Comparison of ENCODE assay signal across 11 cellular contexts in the genomic region with DNA sequence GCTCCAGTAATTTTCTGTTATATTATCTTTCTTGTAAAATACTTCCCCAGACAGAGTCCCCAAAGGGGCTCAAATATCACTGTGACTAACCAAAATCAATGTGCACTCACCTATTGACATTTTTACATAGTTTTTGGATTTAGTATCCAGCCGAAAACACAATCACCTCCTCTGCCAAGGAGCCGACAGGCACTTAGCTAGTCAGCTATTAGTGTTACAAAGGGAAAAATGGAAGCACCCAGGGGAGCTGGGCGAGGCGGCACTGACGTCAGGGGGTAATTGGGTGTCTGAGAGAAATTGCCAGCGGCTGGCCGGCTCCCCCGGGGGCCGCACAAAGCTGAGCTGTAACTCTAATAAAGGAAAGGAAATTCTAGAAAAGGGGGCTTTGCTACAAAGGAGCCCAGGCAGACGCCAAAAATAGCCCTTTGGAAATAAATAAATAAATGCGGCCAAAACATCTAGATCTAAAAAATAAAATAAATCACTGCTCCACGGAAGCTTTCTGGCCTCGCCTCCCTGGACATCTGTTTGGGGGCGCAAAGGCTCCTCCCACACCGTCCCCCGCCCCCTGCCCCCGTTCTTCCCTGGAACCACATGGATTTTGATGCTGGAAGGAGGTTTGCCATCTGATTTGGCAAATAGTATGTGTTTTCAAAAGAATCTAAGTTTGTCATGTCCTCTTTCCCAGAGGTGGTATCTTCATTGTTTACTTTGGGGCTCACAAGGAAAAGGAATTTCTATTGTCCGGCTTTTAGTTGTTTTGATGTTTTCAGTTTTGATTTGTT.
A peak's percentile ranks its signal among the peaks of the same experiment; 100 is the strongest.
DNase-seq lines count a peak whose midpoint lies in the region; ATAC-seq and TF ChIP-seq lines count a peak whose summit lies in the region.
"Had no signal": no experiment of that assay in that cellular context is flagged by ENCODE, and none has a peak within 500 bp of the region (broad histone marks: within the 10 kb centered on the region; RNA-seq: fewer than 3 reads in every experiment).

No MANE protein-coding gene starts in this region.

- peak overlapping the region; percentile 80 for H3K9ac ChIP-seq in BLaER1
- no peak overlapping the region for H3K9ac ChIP-seq in parathyroid adenoma

- H3K27me3 ChIP-seq in BLaER1: no peaks in the 10 kb centered on the region
- H3K27me3 ChIP-seq in parathyroid adenoma (ENCODE audit: control insufficient read depth, insufficient read depth, low read length): no peaks in the 10 kb centered on the region

- H3K9me3 ChIP-seq in BLaER1 (no peaks in the 10 kb centered on the region), parathyroid adenoma (ENCODE audit: control insufficient read depth, low read length) (no peaks in the 10 kb centered on the region)

- peak overlapping the region; percentile 60 for H3K4me3 ChIP-seq in BLaER1
- no peak overlapping the region for H3K4me3 ChIP-seq in fibroblast of mammary gland (ENCODE audit: control insufficient read depth, low read depth, low read length)
- no peak overlapping the region for H3K4me3 ChIP-seq in parathyroid adenoma (ENCODE audit: low read depth, low read length)

- DNase-seq in NCI-H69 (lab: John Stamatoyannopoulos, UW) (peak; percentile 95), fibroblast of mammary gland (ENCODE audit: low read depth) (peak; percentile 76), NCI-H2196 (lab: John Stamatoyannopoulos, UW; ENCODE audit: unreplicated experiment) (no peak), NCI-H1694 (lab: John Stamatoyannopoulos, UW) (no peak), activated gamma-delta T cell treated with Interleukin-2 at 50 U/mL for 16 hours (no peak)
- DNase-seq: kidney glomerular epithelial cell, NCI-H345, T1000 had no signal

- H3K4me2 ChIP-seq in BLaER1: peak overlapping the region; percentile 91
- no peak overlapping the region for H3K4me2 ChIP-seq in parathyroid adenoma (ENCODE audit: low read length)

- no peaks in the 10 kb centered on the region for H4K20me1 ChIP-seq in BLaER1

- no peak for ATAC-seq in GM21526 (IDR thresholded peaks at IDR 0.05; ENCODE audit: low FRiP score, unreplicated experiment)

- no peaks in the 10 kb centered on the region for H3K36me3 ChIP-seq in BLaER1
- H3K36me3 ChIP-seq in parathyroid adenoma (ENCODE audit: control insufficient read depth, insufficient read depth, low read length): no peaks in the 10 kb centered on the region

- TF ChIP-seq CTCF in fibroblast of mammary gland (conservative IDR thresholded peaks at IDR 0.05; ENCODE audit: control insufficient read depth, insufficient read depth, low read depth, low read length) (no peak), parathyroid adenoma (IDR thresholded peaks at IDR 0.05) (no peak)

- H3K4me1 ChIP-seq in BLaER1 (peaks cover 81% of the 10 kb centered on the region), parathyroid adenoma (peaks cover 4% of the 10 kb centered on the region)

- no peak overlapping the region for H2AFZ ChIP-seq in parathyroid adenoma

- H3K27ac ChIP-seq in BLaER1 (peak overlapping the region; percentile 91), parathyroid adenoma (peak overlapping the region; percentile 20)

- no peaks in the 10 kb centered on the region for H3K79me2 ChIP-seq in parathyroid adenoma

Comparison
In these comparisons a context has a peak if more than half of its experiments do, and no peak if none do; other contexts are left out.
1. DNase-seq: peak in NCI-H69 (single experiment) and fibroblast of mammary gland (single experiment); none in NCI-H2196 (single experiment), NCI-H1694 (single experiment) and activated gamma-delta T cell treated with Interleukin-2 at 50 U/mL for 16 hours (single experiment).